In the genomic region with DNA sequence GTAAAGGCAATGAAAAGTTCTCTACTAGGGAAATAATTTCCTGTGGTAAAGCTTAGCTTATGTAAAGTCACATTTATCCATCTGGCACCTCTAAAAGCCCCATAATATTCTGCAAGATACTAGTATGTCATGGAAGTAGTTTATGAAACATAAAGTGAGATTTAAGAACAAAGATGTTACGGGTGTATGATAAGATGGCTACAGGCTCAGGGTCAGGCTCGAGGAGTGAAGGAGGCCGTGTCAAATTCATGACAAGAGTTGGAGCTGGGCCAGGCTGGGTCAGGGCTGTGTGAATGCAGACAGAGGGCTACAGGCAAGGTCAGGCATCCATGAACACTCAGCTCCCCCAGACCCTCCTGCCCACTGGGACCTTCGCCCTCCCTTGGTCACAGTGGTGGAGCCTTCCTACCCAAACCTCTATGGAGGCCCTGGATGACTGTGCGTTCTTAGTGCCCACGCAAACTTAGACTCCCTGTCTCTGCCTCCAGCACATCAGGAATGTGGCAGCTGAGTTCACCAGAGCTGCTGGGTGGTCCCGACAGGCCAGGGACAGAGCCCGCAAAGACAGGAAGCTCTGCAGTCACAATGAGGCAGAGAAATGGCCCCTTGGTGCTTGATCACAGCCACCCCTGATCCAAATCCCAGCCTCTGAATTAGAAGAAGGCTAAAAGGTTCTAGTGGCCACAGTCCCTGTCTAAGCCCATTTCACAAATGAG, we compare ENCODE assay signal across 30 cellular contexts. TPM values are rescaled to one million over a fixed set of nuclear protein-coding genes. Genes with fewer than 3 reads are reported as not detected.
DNase-seq lines count a peak whose midpoint lies in the region; ATAC-seq and TF ChIP-seq lines count a peak whose summit lies in the region.
"Had no signal": no experiment of that assay in that cellular context is flagged by ENCODE, and none has a peak within 500 bp of the region (broad histone marks: within the 10 kb centered on the region; RNA-seq: fewer than 3 reads in every experiment).

No MANE protein-coding gene starts in this region.

- peaks cover 4% of the 10 kb centered on the region; the same call in 1 of the 2 replicates for H3K9me3 ChIP-seq in OCI-LY3 (ENCODE audit: insufficient read depth, low read length)
- H3K9me3 ChIP-seq in ovary: no peaks in the 10 kb centered on the region
- H3K9me3 ChIP-seq: Caco-2 had no signal

- peak; percentile 51 for DNase-seq in chondrocyte (ENCODE audit: low spot score)
- peak; percentile 53 for DNase-seq in retina
- no peak for DNase-seq in left lobe of liver (ENCODE audit: low spot score)
- DNase-seq in AG08396 (ENCODE audit: low spot score): no peak
- DNase-seq in ovary: no peak
- DNase-seq: activated CD4-positive, alpha-beta T cell treated with anti-CD3 and anti-CD28 coated beads for 48 hours; activated naive CD4-positive, alpha-beta T cell; activated T-cell treated with anti-CD3 and anti-CD28 coated beads, Interleukin-2, amount 50 U/mL, for 4 hours; C1 segment of cervical spinal cord; Caco-2; DMS79 treated with DMSO at 0.1 percent for 48 hours; effector CD8-positive, alpha-beta T cell; erythroblast; foreskin keratinocyte; hypothalamus; NCI-H1417 treated with DMSO at 0.1 percent for 48 hours; NCI-H446; PC-9; SHP77 treated with DMSO at 0.1 percent for 48 hours; stimulated activated CD4-positive, alpha-beta T cell treated with anti-CD3 and anti-CD28 coated beads, Interleukin-1b, Interleukin-23, amount 100 ng/mL, for 48 hours; T-helper 1 cell had no signal

- no peak for ATAC-seq in left lobe of liver
- no peak for ATAC-seq in HG02981 (IDR thresholded peaks at IDR 0.05; ENCODE audit: unreplicated experiment)
- ATAC-seq: activated T-cell treated with anti-CD3 and anti-CD28 coated beads, Interleukin-2, amount 50 U/mL, for 4 hours; foreskin keratinocyte had no signal

- H3K27ac ChIP-seq in OCI-LY3 (ENCODE audit: low read length) (peak overlapping the region; percentile 98), ovary (no peak overlapping the region)
- H3K27ac ChIP-seq: foreskin keratinocyte, PC-9 had no signal

- no peaks in the 10 kb centered on the region for H3K36me3 Mint-ChIP-seq in chondrocyte (ENCODE audit: low read depth)
- H3K36me3 Mint-ChIP-seq: brain had no signal

- intact Hi-C loops in ovary (cut with DNase I): no loop called here

- H2AFZ ChIP-seq in OCI-LY3 (ENCODE audit: low read depth, low read length): no peak overlapping the region
- H2AFZ ChIP-seq: PC-9 had no signal

- no peak for TF ChIP-seq CTCF in OCI-LY3 (IDR thresholded peaks at IDR 0.05; ENCODE audit: low read depth, low read length)
- TF ChIP-seq CTCF in chondrocyte (IDR thresholded peaks at IDR 0.05): no peak
- TF ChIP-seq CTCF in ovary (IDR thresholded peaks at IDR 0.05): no peak

- WGBS in ovary, 3 donors: 65 to 73% (median 67%) methylated on average over 8 of the region's 8 CpGs

- no peak overlapping the region for H3K4me3 Mint-ChIP-seq in chondrocyte (ENCODE audit: unreplicated experiment)
- H3K4me3 Mint-ChIP-seq: activated T-cell treated with anti-CD3 and anti-CD28 coated beads, Interleukin-2, amount 50 U/mL, for 4 hours; brain had no signal

- peak overlapping the region; percentile 86 for H3K4me2 ChIP-seq in OCI-LY3 (ENCODE audit: low read length)
- H3K4me2 ChIP-seq: PC-9 had no signal

- peaks cover 50% of the 10 kb centered on the region for H3K79me2 ChIP-seq in OCI-LY3 (ENCODE audit: low read length)

- no peaks in the 10 kb centered on the region for H3K9me3 Mint-ChIP-seq in chondrocyte (ENCODE audit: low read depth)
- H3K9me3 Mint-ChIP-seq: activated T-cell treated with anti-CD3 and anti-CD28 coated beads, Interleukin-2, amount 50 U/mL, for 4 hours; brain had no signal

- H3K36me3 ChIP-seq in OCI-LY3 (replicated peaks; ENCODE audit: low read depth, low read length): peaks cover 8% of the 10 kb centered on the region
- no peaks in the 10 kb centered on the region for H3K36me3 ChIP-seq in ovary

- no peaks in the 10 kb centered on the region for H4K20me1 ChIP-seq in OCI-LY3 (ENCODE audit: insufficient read depth, low read length)

- H3K27me3 Mint-ChIP-seq in chondrocyte (ENCODE audit: low read depth): peaks cover 18% of the 10 kb centered on the region

- no peak for TF ChIP-seq EP300 in ovary (IDR thresholded peaks at IDR 0.05)

- no peaks in the 10 kb centered on the region for H3K4me1 Mint-ChIP-seq in chondrocyte (ENCODE audit: low read depth)

- TF ChIP-seq POLR2A in GM15510 (IDR thresholded peaks at IDR 0.05; ENCODE audit: borderline replicate concordance, extremely low read depth, insufficient read length) (peak; percentile 43), ovary (IDR thresholded peaks at IDR 0.05) (no peak)

- peak overlapping the region; percentile 94 for H3K9ac ChIP-seq in OCI-LY3 (ENCODE audit: low read length)

- H3K27me3 ChIP-seq in OCI-LY3 (ENCODE audit: low read depth, low read length): no peaks in the 10 kb centered on the region
- no peaks in the 10 kb centered on the region for H3K27me3 ChIP-seq in ovary

- H3K4me1 ChIP-seq in OCI-LY3 (ENCODE audit: low read length) (peaks cover 53% of the 10 kb centered on the region), ovary (ENCODE audit: insufficient read depth) (no peaks in the 10 kb centered on the region)
- H3K4me1 ChIP-seq: Caco-2, foreskin keratinocyte had no signal

- no peak overlapping the region for H3K27ac Mint-ChIP-seq in chondrocyte (ENCODE audit: unreplicated experiment)
- H3K27ac Mint-ChIP-seq: brain had no signal

- H3K4me3 ChIP-seq in OCI-LY3 (ENCODE audit: low read length) (no peak overlapping the region), ovary (no peak overlapping the region)
- H3K4me3 ChIP-seq: PC-9 had no signal

RNA-seq across cellular contexts. Expression of a gene that starts 14.8 kb away (rescaled TPM):
- not detected in 3 replicates for total RNA-seq in chondrocyte
- 1.2 TPM for total RNA-seq in left lobe of liver
- 1 to 10 TPM in 3 of 7 donors, under 1 TPM in 3, not detected in 1; 0.40 to 9.8 (median 1.0) TPM for total RNA-seq in ovary
- polyA plus RNA-seq in ovary: 1 to 10 TPM; 1.7 to 9.4 TPM
- total RNA-seq: activated CD8-positive, alpha-beta memory T cell treated with anti-CD3 and anti-CD28 coated beads for 36 hours; Caco-2; foreskin keratinocyte; lower leg skin; MCF 10A; PC-9; pulmonary artery endothelial cell; skeletal muscle tissue had no signal
- polyA plus RNA-seq: foreskin keratinocyte had no signal

Comparison
In these comparisons a context has a peak if more than half of its experiments do, and no peak if none do; other contexts are left out.
1. DNase-seq: peak in chondrocyte (single experiment) and retina (single experiment); none in left lobe of liver (single experiment), AG08396 (single experiment) and ovary (0 of 5).